Comparison of ENCODE assay signal across 22 cellular contexts in genomic region chr6:15430181-15430580, GRCh38.
DNase-seq lines count a peak whose midpoint lies in the region; ATAC-seq, FAIRE-seq and TF ChIP-seq lines count a peak whose summit lies in the region.
"Had no signal": no experiment of that assay in that cellular context is flagged by ENCODE, and none has a peak within 500 bp of the region (broad histone marks: within the 10 kb centered on the region; RNA-seq: fewer than 3 reads in every experiment).

No MANE protein-coding gene starts in this region.

- peaks cover 65% of the 10 kb centered on the region for H3K36me3 Mint-ChIP-seq in activated T-cell treated with anti-CD3 and anti-CD28 coated beads, Interleukin-2, amount 50 U/mL, for 24 hours (ENCODE audit: low read depth)
- peaks cover 5 to 18% of the 10 kb centered on the region in 2 donors for H3K36me3 Mint-ChIP-seq in activated T-cell treated with anti-CD3 and anti-CD28 coated beads, Interleukin-2, amount 50 U/mL, for 72 hours (ENCODE audit: insufficient read depth in 2 of 2)

- H3K27me3 ChIP-seq in WERI-Rb-1 (ENCODE audit: insufficient read depth, low read depth, severe bottlenecking), result no peaks in the 10 kb centered on the region
- H3K27me3 ChIP-seq in skeletal muscle satellite cell (ENCODE audit: control insufficient read depth, insufficient read depth, low read length), result no peaks in the 10 kb centered on the region

- H3K4me3 Mint-ChIP-seq in activated T-cell treated with anti-CD3 and anti-CD28 coated beads, Interleukin-2, amount 50 U/mL, for 24 hours, result no peak overlapping the region
- H3K4me3 Mint-ChIP-seq in activated T-cell treated with anti-CD3 and anti-CD28 coated beads, Interleukin-2, amount 50 U/mL, for 72 hours, result no peak overlapping the region
- H3K4me3 Mint-ChIP-seq: central memory CD8-positive, alpha-beta T cell; mesothelial cell of epicardium; nephron progenitor cell had no signal

- ATAC-seq in activated T-cell treated with anti-CD3 and anti-CD28 coated beads, Interleukin-2, amount 50 U/mL, for 72 hours (replicated peaks in 1 of 2), result no peak

- 0 out of 2 replicates have a peak, but pooled peaks cover 3% of the 10 kb centered on the region for H3K36me3 ChIP-seq in WERI-Rb-1
- no peaks in the 10 kb centered on the region for H3K36me3 ChIP-seq in skeletal muscle satellite cell (ENCODE audit: insufficient read depth, low read length)

- H3K4me3 ChIP-seq in WERI-Rb-1 (ENCODE audit: low read depth, low read length), result no peak overlapping the region
- H3K4me3 ChIP-seq in skeletal muscle satellite cell (ENCODE audit: low read length), result no peak overlapping the region

- peak overlapping the region; percentile 43 for H3K4me2 ChIP-seq in skeletal muscle satellite cell (ENCODE audit: low read length)

- DNase-seq in activated T-cell treated with anti-CD3 and anti-CD28 coated beads, Interleukin-2, amount 50 U/mL, for 24 hours, result no peak
- DNase-seq in activated T-cell treated with anti-CD3 and anti-CD28 coated beads, Interleukin-2, amount 50 U/mL, for 72 hours, result no peak
- DNase-seq in WERI-Rb-1 (no peak), fibroblast of peridontal ligament (ENCODE audit: extremely low read depth) (peak; percentile 81), urothelium cell line (ENCODE audit: low spot score) (no peak), amygdala (lab: John Stamatoyannopoulos, UW) (no peak), NCI-H510A treated with DMSO at 0.1 percent for 48 hours (lab: John Stamatoyannopoulos, UW) (no peak)
- DNase-seq: 8988T; activated CD4-positive, alpha-beta T cell treated with anti-CD3 and anti-CD28 coated beads, Interleukin-2, amount 50 U/mL, for 1 hour; activated gamma-delta T cell; C1 segment of cervical spinal cord; effector CD4-positive, alpha-beta T cell; left colon; NCI-H1092 treated with DMSO at 0.1 percent for 48 hours; nephron progenitor cell; Right ventricle myocardium superior; T-helper 1 cell had no signal

- H3K27ac ChIP-seq in WERI-Rb-1, result peak overlapping the region; percentile 10

- no peaks in the 10 kb centered on the region for H3K9me3 Mint-ChIP-seq in activated T-cell treated with anti-CD3 and anti-CD28 coated beads, Interleukin-2, amount 50 U/mL, for 24 hours
- no peaks in the 10 kb centered on the region for H3K9me3 Mint-ChIP-seq in activated T-cell treated with anti-CD3 and anti-CD28 coated beads, Interleukin-2, amount 50 U/mL, for 72 hours
- H3K9me3 Mint-ChIP-seq: central memory CD8-positive, alpha-beta T cell had no signal

- H3K9me3 ChIP-seq in WERI-Rb-1 (ENCODE audit: severe bottlenecking) (no peaks in the 10 kb centered on the region), skeletal muscle satellite cell (replicated peaks; ENCODE audit: low read length) (no peaks in the 10 kb centered on the region)

- peaks cover 94% of the 10 kb centered on the region for H3K4me1 Mint-ChIP-seq in activated T-cell treated with anti-CD3 and anti-CD28 coated beads, Interleukin-2, amount 50 U/mL, for 24 hours (ENCODE audit: low read depth)
- H3K4me1 Mint-ChIP-seq in activated T-cell treated with anti-CD3 and anti-CD28 coated beads, Interleukin-2, amount 50 U/mL, for 72 hours (ENCODE audit: low read depth), result peaks cover 99% of the 10 kb centered on the region

- H3K27me3 Mint-ChIP-seq in activated T-cell treated with anti-CD3 and anti-CD28 coated beads, Interleukin-2, amount 50 U/mL, for 24 hours, result no peaks in the 10 kb centered on the region
- H3K27me3 Mint-ChIP-seq in activated T-cell treated with anti-CD3 and anti-CD28 coated beads, Interleukin-2, amount 50 U/mL, for 72 hours (ENCODE audit: low read depth), result no peaks in the 10 kb centered on the region
- H3K27me3 Mint-ChIP-seq: central memory CD8-positive, alpha-beta T cell had no signal

- no peak for FAIRE-seq in urothelium cell line (lab: Jason Lieb, UNC)
- FAIRE-seq: D721Med, G401.6 had no signal

- no peak for TF ChIP-seq CTCF in WERI-Rb-1 (IDR thresholded peaks at IDR 0.05; ENCODE audit: low read depth, low read length)

- H3K4me1 ChIP-seq in skeletal muscle satellite cell (ENCODE audit: control insufficient read depth, insufficient read depth, low read length), result peaks cover 49% of the 10 kb centered on the region

- peak overlapping the region; percentile 63 for H3K9ac ChIP-seq in skeletal muscle satellite cell (ENCODE audit: low read depth, low read length)

- H3K27ac Mint-ChIP-seq in activated T-cell treated with anti-CD3 and anti-CD28 coated beads, Interleukin-2, amount 50 U/mL, for 24 hours, result peak overlapping the region; percentile 17
- H3K27ac Mint-ChIP-seq in activated T-cell treated with anti-CD3 and anti-CD28 coated beads, Interleukin-2, amount 50 U/mL, for 72 hours, result no peak overlapping the region
- H3K27ac Mint-ChIP-seq: mesothelial cell of epicardium had no signal
